ENCODE assay signal across 13 cellular contexts in the genomic region with DNA sequence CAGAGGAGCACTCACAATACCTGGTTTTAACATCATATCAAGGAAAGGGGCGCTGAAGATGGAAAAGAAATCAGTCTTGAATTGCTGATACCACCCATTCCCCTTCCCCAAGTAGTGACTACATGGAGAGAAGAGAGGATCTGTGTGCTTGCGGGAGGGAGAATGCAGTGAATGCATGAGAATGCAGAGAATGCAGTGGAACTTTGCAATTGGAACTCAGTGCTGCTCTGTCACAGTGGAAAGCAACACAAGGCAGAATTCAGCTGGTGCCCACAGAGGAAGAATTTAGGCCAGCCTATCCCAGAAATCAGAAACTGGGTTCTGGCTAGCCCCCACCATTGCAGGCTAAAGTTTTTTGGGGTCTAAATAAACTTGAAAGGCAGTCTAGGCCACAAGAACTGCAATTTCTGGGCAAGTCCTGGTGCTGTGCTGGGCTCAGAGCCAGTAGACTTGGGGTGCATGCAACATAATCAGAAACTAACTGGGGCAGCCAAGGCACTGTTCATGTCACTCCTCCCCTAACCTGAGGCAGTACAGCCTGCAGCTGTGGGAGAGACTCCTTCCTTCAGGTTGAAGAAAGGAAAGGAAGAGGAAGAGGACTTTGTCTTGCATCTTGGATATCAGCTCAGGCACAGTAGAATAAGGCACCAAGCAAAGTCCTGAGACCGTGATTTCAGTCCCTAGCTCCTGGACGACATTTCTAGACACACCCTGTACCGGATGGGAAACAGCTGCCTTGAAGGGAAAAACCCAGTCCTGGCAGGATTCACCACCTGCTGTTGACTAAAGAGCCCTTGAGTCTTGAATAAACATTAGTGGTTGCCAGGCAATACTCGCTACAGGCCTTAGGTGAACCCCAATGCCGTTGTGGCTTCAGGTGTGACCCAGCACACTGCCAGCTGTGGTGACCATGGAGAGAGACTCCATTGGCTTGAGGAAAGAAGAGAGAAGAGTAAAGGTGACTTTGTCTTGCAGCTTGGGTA.
DNase-seq lines count a peak whose midpoint lies in the region; ATAC-seq and TF ChIP-seq lines count a peak whose summit lies in the region.
"Had no signal": no experiment of that assay in that cellular context is flagged by ENCODE, and none has a peak within 500 bp of the region (broad histone marks: within the 10 kb centered on the region; RNA-seq: fewer than 3 reads in every experiment).

No MANE protein-coding gene starts in this region.

- H4K20me1 ChIP-seq in GM23338 (replicated peaks; ENCODE audit: insufficient read depth): no peaks in the 10 kb centered on the region

- H3K36me3 ChIP-seq in RWPE2 (ENCODE audit: low read depth) (no peaks in the 10 kb centered on the region), GM23338 (ENCODE audit: insufficient read depth) (no peaks in the 10 kb centered on the region)
- H3K36me3 ChIP-seq: SJSA1 had no signal

- no peak overlapping the region for H3K4me3 Mint-ChIP-seq in GM23338
- H3K4me3 Mint-ChIP-seq: activated CD4-positive, alpha-beta T cell treated with anti-CD3 and anti-CD28 coated beads, Interleukin-2, amount 10 ng/mL, durations not matched to agents 7 days and 5 days; CD4-positive, alpha-beta T cell had no signal

- H3K27ac Mint-ChIP-seq in GM23338: no peak overlapping the region
- H3K27ac Mint-ChIP-seq: activated CD4-positive, alpha-beta T cell treated with anti-CD3 and anti-CD28 coated beads, Interleukin-2, amount 10 ng/mL, durations not matched to agents 7 days and 5 days; CD4-positive, alpha-beta T cell had no signal

- no peak for TF ChIP-seq CTCF in RWPE2 (IDR thresholded peaks at IDR 0.05; ENCODE audit: poor library complexity, severe bottlenecking)
- TF ChIP-seq CTCF in GM23338 (conservative IDR thresholded peaks at IDR 0.05; ENCODE audit: low read depth in 2 of 2): no peak
- no peak for TF ChIP-seq CTCF in foreskin fibroblast (IDR thresholded peaks at IDR 0.05; ENCODE audit: low read depth, low read length)

- H3K9me3 Mint-ChIP-seq in GM23338: peaks cover 33% of the 10 kb centered on the region

- H3K4me1 ChIP-seq in RWPE2 (ENCODE audit: insufficient read depth, poor library complexity, severe bottlenecking) (no peaks in the 10 kb centered on the region), GM23338 (ENCODE audit: insufficient read depth) (no peaks in the 10 kb centered on the region)
- H3K4me1 ChIP-seq: SJSA1 had no signal

- H3K4me2 ChIP-seq in GM23338: no peak overlapping the region

- DNase-seq in NCI-H2081 (lab: John Stamatoyannopoulos, UW): peak; percentile 68 to 85
- no peak for DNase-seq in RWPE2 (ENCODE audit: low spot score)
- DNase-seq in mucosa of gallbladder (ENCODE audit: low spot score): peak; percentile 61
- DNase-seq in GM23338 (ENCODE audit: low spot score): no peak
- DNase-seq in C1 segment of cervical spinal cord (lab: John Stamatoyannopoulos, UW): no peak
- no peak for DNase-seq in foreskin fibroblast
- no peak for DNase-seq in NCI-H226
- DNase-seq: activated CD4-positive, alpha-beta T cell treated with anti-CD3 and anti-CD28 coated beads, Interleukin-2, amount 10 ng/mL, durations not matched to agents 7 days and 5 days; activated naive CD4-positive, alpha-beta T cell treated with Interleukin-2 at 50 U/mL for 16 hours; CD4-positive, alpha-beta T cell had no signal

- H3K9me2 ChIP-seq in GM23338 (ENCODE audit: insufficient read depth): peaks cover 4% of the 10 kb centered on the region; the same call in 1 of the 2 replicates

- H3K27me3 ChIP-seq in RWPE2 (ENCODE audit: insufficient read depth, poor library complexity, severe bottlenecking): no peaks in the 10 kb centered on the region
- H3K27me3 ChIP-seq in GM23338 (ENCODE audit: insufficient read depth): no peaks in the 10 kb centered on the region
- H3K27me3 ChIP-seq: SJSA1 had no signal

- H3K4me1 Mint-ChIP-seq in GM23338: peaks cover 4% of the 10 kb centered on the region

- H3K79me2 ChIP-seq in GM23338 (replicated peaks; ENCODE audit: insufficient read depth): no peaks in the 10 kb centered on the region

- no peak overlapping the region for H3K4me3 ChIP-seq in RWPE2 (ENCODE audit: severe bottlenecking)
- H3K4me3 ChIP-seq in GM23338: no peak overlapping the region
- no peak overlapping the region for H3K4me3 ChIP-seq in foreskin fibroblast (ENCODE audit: low read depth in 1 of 2, low read length in 2 of 2)
- H3K4me3 ChIP-seq: coronary artery, SJSA1 had no signal

- H3K9me3 ChIP-seq in RWPE2 (ENCODE audit: severe bottlenecking): no peaks in the 10 kb centered on the region
- H3K9me3 ChIP-seq: SJSA1 had no signal

- H2AFZ ChIP-seq in GM23338: no peak overlapping the region

- H3F3A ChIP-seq in GM23338 (replicated peaks; ENCODE audit: low read depth): no peaks in the 10 kb centered on the region

- H3K36me3 Mint-ChIP-seq in GM23338 (ENCODE audit: low read depth): peaks cover 30% of the 10 kb centered on the region

- ATAC-seq in GM19025 (IDR thresholded peaks at IDR 0.05; ENCODE audit: low read depth, unreplicated experiment) (peak; percentile 38), RWPE2 (ENCODE audit: low read depth) (peak; percentile 55), GM23338 (no peak)

- H3K27me3 Mint-ChIP-seq in GM23338 (ENCODE audit: insufficient read depth, low read depth, poor library complexity): peaks cover 4% of the 10 kb centered on the region
- H3K27me3 Mint-ChIP-seq: activated CD4-positive, alpha-beta T cell treated with anti-CD3 and anti-CD28 coated beads, Interleukin-2, amount 10 ng/mL, durations not matched to agents 7 days and 5 days; CD4-positive, alpha-beta T cell had no signal

- H3K27ac ChIP-seq in RWPE2 (ENCODE audit: poor library complexity, severe bottlenecking): no peak overlapping the region
- no peak overlapping the region for H3K27ac ChIP-seq in GM23338 (ENCODE audit: low read depth)
- H3K27ac ChIP-seq: coronary artery, SJSA1 had no signal

TF ChIP-seq in GM23338, 12 proteins besides CTCF, POLR2A, EP300 and RAD21:
- TF ChIP-seq POLR2AphosphoS5 (IDR thresholded peaks at IDR 0.05; ENCODE audit: low read depth) (no peak), ZNF331 (CRISPR knock-in tag; IDR thresholded peaks at IDR 0.05; ENCODE audit: low read depth) (no peak), EZH2phosphoT487 (IDR thresholded peaks at IDR 0.05; ENCODE audit: unreplicated experiment) (no peak), EZH2 (IDR thresholded peaks at IDR 0.05; ENCODE audit: low read depth, unreplicated experiment) (no peak), STAT1 (IDR thresholded peaks at IDR 0.05; ENCODE audit: unreplicated experiment) (no peak)
TF ChIP-seq in GM23338: peak in this region for 0.

Comparison
In these comparisons a context has a peak if more than half of its experiments do, and no peak if none do; other contexts are left out.
1. DNase-seq: peak in NCI-H2081 (2 of 2) and mucosa of gallbladder (single experiment); none in RWPE2 (single experiment), GM23338 (single experiment), C1 segment of cervical spinal cord (0 of 14), foreskin fibroblast (0 of 2) and NCI-H226 (single experiment).